Comparison of ENCODE assay signal across 12 cellular contexts in the genomic region with DNA sequence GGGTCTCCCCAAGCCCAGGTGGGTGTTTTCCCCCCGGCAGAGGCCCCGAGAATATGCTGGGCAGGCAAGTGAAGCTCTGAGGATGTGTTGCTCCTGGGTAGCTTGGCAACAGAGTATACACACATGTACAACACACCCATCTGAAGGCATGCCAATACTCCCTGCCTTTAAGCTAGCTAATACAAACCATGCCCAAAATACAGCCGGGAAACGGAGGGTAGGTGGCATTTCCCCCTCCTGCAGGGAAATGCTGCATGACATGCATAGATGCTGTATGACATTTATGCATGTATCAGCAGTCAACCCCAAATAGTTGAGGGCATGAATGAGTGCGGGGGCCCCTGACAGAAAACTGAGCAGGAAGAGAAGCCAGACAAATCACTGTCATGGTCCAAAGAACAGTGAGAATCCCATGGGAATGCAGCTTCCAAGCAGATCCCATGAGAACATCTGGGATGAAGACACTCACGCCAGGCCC.
DNase-seq lines count a peak whose midpoint lies in the region; ATAC-seq and TF ChIP-seq lines count a peak whose summit lies in the region.
"Had no signal": no experiment of that assay in that cellular context is flagged by ENCODE, and none has a peak within 500 bp of the region (broad histone marks: within the 10 kb centered on the region; RNA-seq: fewer than 3 reads in every experiment).

No MANE protein-coding gene starts in this region.

- H3K9me3 ChIP-seq in left ventricle myocardium inferior (replicated peaks), result no peaks in the 10 kb centered on the region
- no peaks in the 10 kb centered on the region for H3K9me3 ChIP-seq in prostate gland

- no peak for TF ChIP-seq POLR2A in prostate gland (IDR thresholded peaks at IDR 0.05)

- H3K36me3 ChIP-seq in left ventricle myocardium inferior, result no peaks in the 10 kb centered on the region
- no peaks in the 10 kb centered on the region for H3K36me3 ChIP-seq in prostate gland
- H3K36me3 ChIP-seq: cardiac muscle cell had no signal

- intact Hi-C loops in left ventricle myocardium inferior (cut with micrococcal nuclease) (no loop called here), prostate gland (cut with DNase I) (no loop called here)

- H3K27me3 ChIP-seq in left ventricle myocardium inferior (ENCODE audit: low read depth), result no peaks in the 10 kb centered on the region
- no peaks in the 10 kb centered on the region for H3K27me3 ChIP-seq in prostate gland (replicated peaks; ENCODE audit: insufficient read depth)
- H3K27me3 ChIP-seq: cardiac muscle cell had no signal

- DNase-seq in AG08395 (ENCODE audit: low spot score) (peak; percentile 84), astrocyte of the hippocampus (ENCODE audit: low read depth, low spot score) (peak; percentile 2), left ventricle myocardium inferior (peak; percentile 15), prostate gland (ENCODE audit: low spot score) (peak; percentile 15), NCI-H446 treated with DMSO at 0.1 percent for 48 hours (lab: John Stamatoyannopoulos, UW) (no peak)
- no peak for DNase-seq in activated CD4-positive, alpha-beta T cell treated with anti-CD3 and anti-CD28 coated beads for 4 hours
- DNase-seq in activated T-cell treated with anti-CD3 and anti-CD28 coated beads, Interleukin-2, amount 50 U/mL, for 48 hours, result no peak
- DNase-seq: activated CD4-positive, alpha-beta T cell treated with anti-CD3 and anti-CD28 coated beads, Interleukin-2, amount 50 U/mL, for 48 hours; naive B cell had no signal

- TF ChIP-seq CTCF in left ventricle myocardium inferior (IDR thresholded peaks at IDR 0.05; ENCODE audit: borderline replicate concordance) (no peak), prostate gland (IDR thresholded peaks at IDR 0.05) (no peak)

- ATAC-seq in HG02763 (IDR thresholded peaks at IDR 0.05; ENCODE audit: unreplicated experiment), result no peak

- H3K4me3 ChIP-seq in left ventricle myocardium inferior (no peak overlapping the region), prostate gland (no peak overlapping the region)
- H3K4me3 ChIP-seq: cardiac muscle cell had no signal

- H3K4me1 ChIP-seq in left ventricle myocardium inferior (peaks cover 54% of the 10 kb centered on the region), prostate gland (replicated peaks) (no peaks in the 10 kb centered on the region)

- 52% methylated on average over 6 of the region's 6 CpGs for WGBS in prostate gland

- H3K27ac ChIP-seq in left ventricle myocardium inferior (replicated peaks) (peak overlapping the region; percentile 84), prostate gland (no peak overlapping the region)
- H3K27ac ChIP-seq: cardiac muscle cell, RWPE1 had no signal

Comparison
In these comparisons a context has a peak if more than half of its experiments do, and no peak if none do; other contexts are left out.
1. DNase-seq: peak in AG08395 (single experiment), astrocyte of the hippocampus (single experiment), left ventricle myocardium inferior (single experiment) and prostate gland (single experiment); none in activated CD4-positive, alpha-beta T cell treated with anti-CD3 and anti-CD28 coated beads for 4 hours (0 of 2), activated T-cell treated with anti-CD3 and anti-CD28 coated beads, Interleukin-2, amount 50 U/mL, for 48 hours (0 of 2) and NCI-H446 treated with DMSO at 0.1 percent for 48 hours (single experiment).